Comparison of ENCODE assay signal across 24 cellular contexts in the genomic region with DNA sequence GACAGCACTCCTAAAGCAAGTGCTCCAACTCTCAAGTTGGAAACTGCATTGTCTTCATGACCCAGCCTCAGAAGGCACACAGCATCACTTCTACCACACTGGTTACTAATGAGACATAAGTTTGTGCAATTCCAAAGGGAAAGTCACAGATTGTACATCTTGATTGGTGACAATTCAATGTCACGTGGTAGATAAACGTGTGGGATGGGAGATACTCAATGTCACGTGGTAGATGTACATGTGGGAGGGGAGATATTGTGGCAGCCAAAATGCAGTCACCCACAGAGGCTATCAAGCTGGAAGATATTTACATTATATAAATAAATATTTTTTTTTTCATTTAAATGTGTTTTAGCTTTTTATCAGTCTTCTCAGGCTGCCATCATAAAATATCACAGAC.
DNase-seq lines count a peak whose midpoint lies in the region; ATAC-seq, FAIRE-seq and TF ChIP-seq lines count a peak whose summit lies in the region.
"Had no signal": no experiment of that assay in that cellular context is flagged by ENCODE, and none has a peak within 500 bp of the region (broad histone marks: within the 10 kb centered on the region; RNA-seq: fewer than 3 reads in every experiment).

No MANE protein-coding gene starts in this region.

- FAIRE-seq in HepG2 (lab: Jason Lieb, UNC) (no peak), K562 (lab: Jason Lieb, UNC) (no peak)
- FAIRE-seq: GM12878, GM12892, GM18507 had no signal

- H3K36me3 ChIP-seq in HepG2 (replicated peaks in 1 of 2; ENCODE audit: control insufficient read depth in 1 of 2, insufficient read depth in 2 of 2, low read length in 2 of 2), result no peaks in the 10 kb centered on the region
- H3K36me3 ChIP-seq in right lobe of liver, result no peaks in the 10 kb centered on the region
- H3K36me3 ChIP-seq in K562 (ENCODE audit: control insufficient read depth, insufficient read depth, low read length), result no peaks in the 10 kb centered on the region
- H3K36me3 ChIP-seq: BE2C, BLaER1 had no signal

- no peaks in the 10 kb centered on the region for H3K27me3 ChIP-seq in HepG2 (ENCODE audit: control insufficient read depth in 1 of 2, insufficient read depth in 2 of 2, low read length in 2 of 2)
- no peaks in the 10 kb centered on the region for H3K27me3 ChIP-seq in right lobe of liver
- H3K27me3 ChIP-seq in K562 (ENCODE audit: control insufficient read depth in 2 of 2, insufficient read depth in 2 of 2, low read length in 2 of 2), result no peaks in the 10 kb centered on the region
- H3K27me3 ChIP-seq: BE2C, BLaER1 had no signal

- POLR2A ChIA-PET in HepG2 (lab: Yijun Ruan, JAX), result no interaction called here
- POLR2A ChIA-PET in K562 (lab: Yijun Ruan, JAX), result interaction anchor here (1.0 kb wide), 1 partner anchor 17 kb away, joined by 3 read pairs; no protein-coding TSS in a partner anchor

- in situ Hi-C loops in HepG2 (cut with HindIII; ENCODE audit: extremely low pct_ligation_motif_present, low pct_unique_long_range_greater_than_20kb) (no loop called here), K562 (cut with MboI) (no loop called here)

- intact Hi-C loops in HepG2 (cut with micrococcal nuclease; ENCODE audit: unreplicated experiment) (no loop called here), right lobe of liver (cut with DNase I) (no loop called here), K562 (cut with micrococcal nuclease) (no loop called here)

- H3K4me3 ChIP-seq in HepG2 (replicated peaks in 1 of 3; ENCODE audit: insufficient read depth in 1 of 3, low read depth in 2 of 3, low read length in 3 of 3), result no peak overlapping the region
- no peak overlapping the region for H3K4me3 ChIP-seq in right lobe of liver
- no peak overlapping the region for H3K4me3 ChIP-seq in K562
- H3K4me3 ChIP-seq: BLaER1, GM12878 had no signal

- H3K4me2 ChIP-seq in HepG2 (ENCODE audit: low read depth, low read length), result no peak overlapping the region
- no peak overlapping the region for H3K4me2 ChIP-seq in K562 (ENCODE audit: insufficient read depth, low read length)
- H3K4me2 ChIP-seq: BLaER1 had no signal

- H3K9me3 ChIP-seq in HepG2 (ENCODE audit: low read length), result peaks cover 51% of the 10 kb centered on the region
- H3K9me3 ChIP-seq in right lobe of liver, result no peaks in the 10 kb centered on the region
- H3K9me3 ChIP-seq in K562 (replicated peaks; ENCODE audit: control insufficient read depth, insufficient read depth, low read depth, low read length), result no peaks in the 10 kb centered on the region
- H3K9me3 ChIP-seq: BE2C had no signal

- H3K4me1 ChIP-seq in HepG2 (ENCODE audit: insufficient read depth, low read length) (no peaks in the 10 kb centered on the region), right lobe of liver (no peaks in the 10 kb centered on the region), K562 (replicated peaks in 1 of 2; ENCODE audit: control insufficient read depth in 2 of 2, insufficient read depth in 2 of 2, low read length in 2 of 2) (no peaks in the 10 kb centered on the region)
- H3K4me1 ChIP-seq: BE2C had no signal

- H3K27ac ChIP-seq in HepG2 (ENCODE audit: extremely low read length, insufficient read depth, low read length) (no peak overlapping the region), right lobe of liver (no peak overlapping the region), K562 (ENCODE audit: extremely low read depth, low read depth, low read length) (no peak overlapping the region)
- H3K27ac ChIP-seq: 22Rv1, BLaER1 had no signal

- H3K9ac ChIP-seq in HepG2 (ENCODE audit: insufficient read depth, low read depth, low read length), result no peak overlapping the region
- no peak overlapping the region for H3K9ac ChIP-seq in K562 (ENCODE audit: insufficient read depth in 1 of 2, low read depth in 2 of 2, low read length in 2 of 2)
- H3K9ac ChIP-seq: BLaER1 had no signal

- TF ChIP-seq EP300 in HepG2 (IDR thresholded peaks at IDR 0.05; ENCODE audit: low read depth in 2 of 2, low read length in 2 of 2) (no peak), HepG2 (CRISPR knock-in tag; IDR thresholded peaks at IDR 0.05; ENCODE audit: borderline replicate concordance) (no peak), K562 (IDR thresholded peaks at IDR 0.05; ENCODE audit: low read length) (no peak)

- no TSS peak for BruUV-seq in HepG2 (replicated peaks; lab: Mats Ljungman, UMichigan)
- BruUV-seq in K562 (replicated peaks; lab: Mats Ljungman, UMichigan), result no TSS peak

- TF ChIP-seq POLR2A in HepG2 (IDR thresholded peaks at IDR 0.05; ENCODE audit: insufficient read depth in 1 of 2, low read depth in 2 of 2, low read length in 2 of 2) (no peak), right lobe of liver (IDR thresholded peaks at IDR 0.05) (no peak), K562 (conservative IDR thresholded peaks at IDR 0.05) (no peak)

- H3K9me1 ChIP-seq in K562 (ENCODE audit: control insufficient read depth, insufficient read depth, low read length), result no peaks in the 10 kb centered on the region

- TF ChIP-seq RAD21 in HepG2 (CRISPR knock-in tag; IDR thresholded peaks at IDR 0.05) (no peak), K562 (CRISPR knock-in tag; conservative IDR thresholded peaks at IDR 0.05 in 1 of 2, IDR thresholded peaks at IDR 0.05 in 1 of 2) (no peak)

- no peaks in the 10 kb centered on the region for H3K79me2 ChIP-seq in HepG2 (ENCODE audit: insufficient read depth, low read length)
- no peaks in the 10 kb centered on the region for H3K79me2 ChIP-seq in K562 (ENCODE audit: control insufficient read depth, insufficient read depth, low read length)

- DNase-seq in HepG2 (ENCODE audit: low spot score) (no peak), right lobe of liver (no peak), K562 (ENCODE audit: extremely low read depth in 1 of 4, low spot score in 3 of 4) (no peak), NCI-H1092 (lab: John Stamatoyannopoulos, UW) (no peak)
- DNase-seq: ACHN; BE2C; C1 segment of cervical spinal cord; CD4-positive, alpha-beta memory T cell; CD4-positive, CD25-positive, alpha-beta regulatory T cell; CD8-positive, alpha-beta memory T cell; COR-L47; DMS 273 treated with DMSO at 0.1 percent for 48 hours; DMS153; DMS53; DMS79; DND-41; EL; GDM1 had no signal

- CTCF ChIA-PET in HepG2 (lab: Yijun Ruan, JAX; ENCODE audit: low intra/inter-chr PET ratio, low total read pairs), result no interaction called here
- CTCF ChIA-PET in K562 (lab: Yijun Ruan, JAX; ENCODE audit: low intra/inter-chr PET ratio), result no interaction called here

- no peak for ATAC-seq in HepG2
- ATAC-seq in right lobe of liver, result no peak
- ATAC-seq in K562, result no peak
- no peak for ATAC-seq in HG03520 (IDR thresholded peaks at IDR 0.05; ENCODE audit: unreplicated experiment)
- ATAC-seq: GM12878 had no signal

- H2AFZ ChIP-seq in HepG2 (ENCODE audit: low read length), result no peak overlapping the region
- no peak overlapping the region for H2AFZ ChIP-seq in K562 (ENCODE audit: low read depth, low read length)

- 6% methylated on average over 3 of the region's 3 CpGs for WGBS in HepG2 (ENCODE audit: low lambda C conversion rate)
- WGBS in right lobe of liver (ENCODE audit: insufficient coverage, low coverage, low lambda C conversion rate, missing lambda C conversion rate), result 80% methylated on average over 3 of the region's 3 CpGs
- WGBS in K562 (ENCODE audit: insufficient coverage, low coverage, missing lambda C conversion rate), result 0% methylated on average over 3 of the region's 3 CpGs

- no peak for TF ChIP-seq CTCF in HepG2 (CRISPR knock-in tag; IDR thresholded peaks at IDR 0.05)
- no peak for TF ChIP-seq CTCF in right lobe of liver (IDR thresholded peaks at IDR 0.05)
- no peak for TF ChIP-seq CTCF in K562 (IDR thresholded peaks at IDR 0.05 in 2 of 3, conservative IDR thresholded peaks at IDR 0.05 in 1 of 3; ENCODE audit: insufficient read depth in 2 of 3, low read depth in 1 of 3, low read length in 3 of 3)

- H4K20me1 ChIP-seq in HepG2 (ENCODE audit: insufficient read depth, low read length), result no peaks in the 10 kb centered on the region
- no peaks in the 10 kb centered on the region for H4K20me1 ChIP-seq in K562 (replicated peaks; ENCODE audit: control insufficient read depth, insufficient read depth, low read length)
- H4K20me1 ChIP-seq: BLaER1 had no signal

TF ChIP-seq in HepG2, 621 proteins besides CTCF, POLR2A, EP300 and RAD21 (continues in another document):
- no peak for TF ChIP-seq TBP (CRISPR knock-in tag; IDR thresholded peaks at IDR 0.05)
- TF ChIP-seq, protein P1, sequence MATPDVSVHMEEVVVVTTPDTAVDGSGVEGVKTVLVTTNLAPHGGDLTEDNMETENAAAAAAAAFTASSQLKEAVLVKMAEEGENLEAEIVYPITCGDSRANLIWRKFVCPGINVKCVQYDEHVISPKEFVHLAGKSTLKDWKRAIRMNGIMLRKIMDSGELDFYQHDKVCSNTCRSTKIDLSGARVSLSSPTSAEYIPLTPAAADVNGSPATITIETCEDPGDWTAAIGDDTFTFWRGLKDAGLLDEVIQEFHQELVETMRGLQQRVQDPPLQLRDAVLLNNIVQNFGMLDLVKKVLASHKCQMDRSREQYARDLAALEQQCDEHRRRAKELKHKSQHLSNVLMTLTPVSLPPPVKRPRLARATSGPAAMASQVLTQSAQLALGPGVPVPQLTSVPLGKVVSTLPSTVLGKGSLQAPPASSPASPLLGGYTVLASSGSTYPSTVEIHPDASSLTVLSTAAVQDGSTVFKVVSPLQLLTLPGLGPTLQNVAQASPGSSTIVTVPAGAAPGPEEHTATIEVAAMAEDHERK (CRISPR knock-in tag; IDR thresholded peaks at IDR 0.05; ENCODE audit: low read depth), result no peak

TF ChIP-seq in K562, 482 proteins besides CTCF, POLR2A, EP300 and RAD21:
- TF ChIP-seq MCM5 (IDR thresholded peaks at IDR 0.05; ENCODE audit: low read depth) (no peak), U2AF1 (optimal IDR thresholded peaks at IDR 0.05; ENCODE audit: low read depth, low read length) (no peak), ZNF146 (CRISPR knock-in tag; IDR thresholded peaks at IDR 0.05; ENCODE audit: unreplicated experiment) (no peak)
- TF ChIP-seq, protein P2, sequence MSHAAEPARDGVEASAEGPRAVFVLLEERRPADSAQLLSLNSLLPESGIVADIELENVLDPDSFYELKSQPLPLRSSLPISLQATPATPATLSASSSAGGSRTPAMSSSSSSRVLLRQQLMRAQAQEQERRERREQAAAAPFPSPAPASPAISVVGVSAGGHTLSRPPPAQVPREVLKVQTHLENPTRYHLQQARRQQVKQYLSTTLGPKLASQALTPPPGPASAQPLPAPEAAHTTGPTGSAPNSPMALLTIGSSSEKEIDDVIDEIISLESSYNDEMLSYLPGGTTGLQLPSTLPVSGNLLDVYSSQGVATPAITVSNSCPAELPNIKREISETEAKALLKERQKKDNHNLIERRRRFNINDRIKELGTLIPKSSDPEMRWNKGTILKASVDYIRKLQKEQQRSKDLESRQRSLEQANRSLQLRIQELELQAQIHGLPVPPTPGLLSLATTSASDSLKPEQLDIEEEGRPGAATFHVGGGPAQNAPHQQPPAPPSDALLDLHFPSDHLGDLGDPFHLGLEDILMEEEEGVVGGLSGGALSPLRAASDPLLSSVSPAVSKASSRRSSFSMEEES (CRISPR knock-in tag; IDR thresholded peaks at IDR 0.05), result peak; percentile 60
